ENCODE assay signal across 8 cellular contexts in the genomic region with DNA sequence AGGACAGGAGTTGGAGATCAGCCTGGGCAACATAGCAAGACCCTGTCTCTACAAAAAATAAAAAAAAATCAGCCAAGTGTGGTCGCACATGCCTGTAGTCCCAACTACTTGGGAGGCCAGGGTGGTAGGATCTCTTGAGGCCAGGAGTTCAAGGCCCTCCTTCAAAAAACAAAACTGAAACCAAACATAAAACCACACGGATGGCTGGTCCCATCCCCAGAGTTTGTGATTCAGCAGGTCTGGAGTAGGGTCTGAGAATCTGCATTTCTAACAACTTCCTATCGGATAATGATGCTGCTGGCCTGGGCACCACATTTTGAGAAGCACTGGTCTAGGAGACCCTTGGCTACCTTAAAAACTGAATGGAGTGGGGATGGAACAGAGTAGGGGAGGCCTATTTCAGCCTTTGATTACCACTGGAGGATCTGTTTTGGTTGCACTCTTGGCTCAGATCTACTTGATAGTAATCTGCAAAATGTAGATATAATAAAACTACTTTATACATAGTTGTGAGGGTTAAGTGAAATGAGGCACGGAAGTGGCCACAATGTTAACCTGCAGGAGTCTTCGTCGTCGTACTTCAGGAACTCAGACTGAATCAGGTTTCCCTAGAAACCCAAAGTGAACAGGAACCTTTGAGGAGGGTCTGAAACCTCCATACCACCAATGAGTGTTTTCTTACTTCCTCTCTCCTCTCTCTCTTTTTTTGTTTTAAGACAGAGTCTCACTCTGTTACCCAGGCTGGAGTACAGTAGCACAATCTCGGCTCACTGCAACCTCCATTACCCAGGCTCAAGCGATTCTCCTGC.
DNase-seq lines count a peak whose midpoint lies in the region; ATAC-seq and TF ChIP-seq lines count a peak whose summit lies in the region.

No MANE protein-coding gene starts in this region.

- peak; percentile 74 for ATAC-seq in GM18907 (IDR thresholded peaks at IDR 0.05; ENCODE audit: unreplicated experiment)
- ATAC-seq in HG02885 (IDR thresholded peaks at IDR 0.05; ENCODE audit: poor library complexity, unreplicated experiment): peak; percentile 69

- no peak overlapping the region for H3K9ac ChIP-seq in BLaER1

- no peaks in the 10 kb centered on the region for H3K36me3 ChIP-seq in BLaER1
- H3K36me3 ChIP-seq in WERI-Rb-1: no peaks in the 10 kb centered on the region

- H3K27me3 ChIP-seq in BLaER1 (no peaks in the 10 kb centered on the region), WERI-Rb-1 (ENCODE audit: insufficient read depth, low read depth, severe bottlenecking) (no peaks in the 10 kb centered on the region)

- no peak overlapping the region for H3K27ac ChIP-seq in BLaER1
- H3K27ac ChIP-seq in WERI-Rb-1: no peak overlapping the region

- H3K9me3 ChIP-seq in BLaER1 (no peaks in the 10 kb centered on the region), WERI-Rb-1 (ENCODE audit: severe bottlenecking) (no peaks in the 10 kb centered on the region)

- H3K4me2 ChIP-seq in BLaER1: peak overlapping the region; percentile 33

- no peak for TF ChIP-seq CTCF in WERI-Rb-1 (IDR thresholded peaks at IDR 0.05; ENCODE audit: low read depth, low read length)

- peaks cover 16% of the 10 kb centered on the region for H3K4me1 ChIP-seq in BLaER1

- DNase-seq in OCI-M1 (lab: John Stamatoyannopoulos, UW) (peak; percentile 63), WERI-Rb-1 (no peak), NCI-H2081 (lab: John Stamatoyannopoulos, UW) (no peak), NCI-H187 treated with DMSO at 0.1 percent for 48 hours (lab: John Stamatoyannopoulos, UW) (no peak)
- DNase-seq in activated CD4-positive, alpha-beta T cell treated with anti-CD3 and anti-CD28 coated beads, Interleukin-2, amount 50 U/mL, for 48 hours: no peak

- H3K4me3 ChIP-seq in BLaER1 (no peak overlapping the region), WERI-Rb-1 (ENCODE audit: low read depth, low read length) (no peak overlapping the region)

- no peaks in the 10 kb centered on the region for H4K20me1 ChIP-seq in BLaER1
